In genomic region chrX:44947995-44948394, GRCh38 we compare ENCODE assay signal across 1 cellular context.
TF ChIP-seq lines count a peak whose summit lies in the region.

No MANE protein-coding gene starts in this region.

TF ChIP-seq in GM23338, 12 proteins besides CTCF, POLR2A, EP300 and RAD21:
- TF ChIP-seq NANOG (IDR thresholded peaks at IDR 0.05; ENCODE audit: borderline replicate concordance) = no peak
- no peak for TF ChIP-seq ZNF462 (CRISPR knock-in tag; IDR thresholded peaks at IDR 0.05)
- TF ChIP-seq POLR2AphosphoS5 (IDR thresholded peaks at IDR 0.05; ENCODE audit: low read depth) = no peak
- TF ChIP-seq ZNF331 (CRISPR knock-in tag; IDR thresholded peaks at IDR 0.05; ENCODE audit: low read depth) = no peak
- no peak for TF ChIP-seq REST (IDR thresholded peaks at IDR 0.05; ENCODE audit: unreplicated experiment)
- no peak for TF ChIP-seq STAT1 (IDR thresholded peaks at IDR 0.05; ENCODE audit: unreplicated experiment)
- TF ChIP-seq JUNB (IDR thresholded peaks at IDR 0.05; ENCODE audit: unreplicated experiment) = no peak
- TF ChIP-seq EZH2 (IDR thresholded peaks at IDR 0.05; ENCODE audit: low read depth, unreplicated experiment) = no peak
- no peak for TF ChIP-seq EZH2phosphoT487 (IDR thresholded peaks at IDR 0.05; ENCODE audit: unreplicated experiment)
- TF ChIP-seq ETS1 (IDR thresholded peaks at IDR 0.05) = no peak
- no peak for TF ChIP-seq CREB1 (CRISPR knock-in tag; IDR thresholded peaks at IDR 0.05; ENCODE audit: low read depth)
- no peak for TF ChIP-seq ZNF114 (CRISPR knock-in tag; IDR thresholded peaks at IDR 0.05)
